30 cellular contexts compared by ENCODE assay signal in the genomic region with DNA sequence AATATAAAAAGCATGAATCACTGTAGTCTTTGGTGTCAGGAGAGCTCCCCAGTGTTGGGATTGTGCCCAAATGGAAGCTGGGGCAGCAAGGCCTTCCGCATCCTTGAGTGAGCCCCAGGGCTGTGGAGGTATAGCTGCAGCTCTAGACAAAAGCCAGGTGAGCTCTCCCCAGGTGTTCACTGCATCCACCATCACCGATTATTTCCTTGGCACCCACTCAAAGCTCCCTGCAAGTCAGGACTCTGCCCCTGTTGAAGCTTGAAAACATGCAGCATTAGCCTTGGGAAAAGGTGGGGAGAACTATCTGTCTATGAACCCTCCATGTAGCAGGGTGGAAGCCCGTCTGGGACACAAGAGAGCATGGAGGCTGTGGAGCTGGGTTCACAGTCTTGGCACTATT.
"Had no signal": no experiment of that assay in that cellular context is flagged by ENCODE, and none has a peak within 500 bp of the region (broad histone marks: within the 10 kb centered on the region; RNA-seq: fewer than 3 reads in every experiment).

No MANE protein-coding gene starts in this region.

- H3K27ac Mint-ChIP-seq: natural killer cell; nephron; progenitor cell of endocrine pancreas; stimulated activated memory B cell treated with anti-CD40 and anti-IgM and Interleukin-4, amounts not matched to agents 10 μg/mL and 1 μg/mL and 100 μg/mL, for 72 hours; stimulated activated naive CD8-positive, alpha-beta T cell treated with anti-CD3 and anti-CD28 coated beads, Interleukin-15, Interleukin-2, amounts not matched to agents 100 ng/mL and 50 ng/mL, for 24 hours had no signal

- H3K36me3 ChIP-seq: neural progenitor cell, ovary, right lobe of liver, spleen, stomach, thoracic aorta, thyroid gland, tibial nerve, upper lobe of left lung, vagina had no signal

- H3K4me3 Mint-ChIP-seq: natural killer cell; nephron; neural progenitor cell; stimulated activated memory B cell treated with anti-CD40 and anti-IgM and Interleukin-4, amounts not matched to agents 10 μg/mL and 1 μg/mL and 100 μg/mL, for 72 hours; stimulated activated naive CD8-positive, alpha-beta T cell treated with anti-CD3 and anti-CD28 coated beads, Interleukin-15, Interleukin-2, amounts not matched to agents 100 ng/mL and 50 ng/mL, for 24 hours had no signal

- H3K4me2 ChIP-seq: neural progenitor cell, smooth muscle cell had no signal

- H3K27ac ChIP-seq: neural progenitor cell, ovary, parathyroid adenoma, psoas muscle, right lobe of liver, spleen, stomach, thoracic aorta, thyroid gland, tibial nerve, upper lobe of left lung, vagina had no signal

- H3K4me3 ChIP-seq: neural progenitor cell, ovary, psoas muscle, right lobe of liver, skin epidermis, smooth muscle cell, spleen, stomach, thoracic aorta, thyroid gland, tibial nerve, upper lobe of left lung, vagina had no signal

- H3K27me3 ChIP-seq: neural progenitor cell, ovary, right lobe of liver, thyroid gland, tibial nerve, upper lobe of left lung, vagina had no signal

- H3K36me3 Mint-ChIP-seq: natural killer cell; neural progenitor cell; stimulated activated memory B cell treated with anti-CD40 and anti-IgM and Interleukin-4, amounts not matched to agents 10 μg/mL and 1 μg/mL and 100 μg/mL, for 72 hours had no signal

- H3K9ac ChIP-seq: neural progenitor cell, parathyroid adenoma had no signal

- H3K4me1 Mint-ChIP-seq: natural killer cell; nephron; stimulated activated memory B cell treated with anti-CD40 and anti-IgM and Interleukin-4, amounts not matched to agents 10 μg/mL and 1 μg/mL and 100 μg/mL, for 72 hours had no signal

- ATAC-seq: natural killer cell; psoas muscle; right cardiac atrium; right lobe of liver; stimulated activated memory B cell treated with anti-CD40 and anti-IgM and Interleukin-4, amounts not matched to agents 10 μg/mL and 1 μg/mL and 100 μg/mL, for 72 hours had no signal

- H3K4me1 ChIP-seq: parathyroid adenoma, psoas muscle, right lobe of liver, spleen, thyroid gland, tibial nerve, upper lobe of left lung had no signal

- H3K9me3 Mint-ChIP-seq: natural killer cell; nephron; neural progenitor cell; stimulated activated naive CD8-positive, alpha-beta T cell treated with anti-CD3 and anti-CD28 coated beads, Interleukin-15, Interleukin-2, amounts not matched to agents 100 ng/mL and 50 ng/mL, for 24 hours had no signal

- FAIRE-seq: urothelium cell line had no signal

- H3K79me2 ChIP-seq: parathyroid adenoma had no signal

- H2AFZ ChIP-seq: neural progenitor cell, parathyroid adenoma had no signal

- H3K9me3 ChIP-seq: ovary, psoas muscle, right lobe of liver, thoracic aorta, thyroid gland, vagina had no signal

- DNase-seq: natural killer cell; occipital lobe; ovary; posterior cingulate gyrus; psoas muscle; right cardiac atrium; right lobe of liver; spleen; stimulated activated CD4-positive, alpha-beta T cell treated with anti-CD3 and anti-CD28 coated beads, Interleukin-12 subunit alpha, Interleukin-12 subunit beta, amount 100 ng/mL, for 4 hours; stimulated activated CD4-positive, alpha-beta T cell treated with anti-CD3 and anti-CD28 coated beads, Interleukin-1b, Interleukin-23, amount 100 ng/mL, for 48 hours; stimulated activated CD4-positive, alpha-beta T cell treated with anti-CD3 and anti-CD28 coated beads, Interleukin-4, amount 100 ng/mL, for 1 hour; stimulated activated CD4-positive, alpha-beta T cell treated with anti-CD3 and anti-CD28 coated beads, Interleukin-4, amount 100 ng/mL, for 4 hours; stimulated activated CD8-positive, alpha-beta memory T cell treated with anti-CD3 and anti-CD28 coated beads, Interleukin-4, amount 100 ng/mL, for 48 hours; stimulated activated naive CD4-positive, alpha-beta T cell; stomach; thyroid gland; trophoblast cell; upper lobe of left lung had no signal
